20 cellular contexts compared by ENCODE assay signal in the genomic region with DNA sequence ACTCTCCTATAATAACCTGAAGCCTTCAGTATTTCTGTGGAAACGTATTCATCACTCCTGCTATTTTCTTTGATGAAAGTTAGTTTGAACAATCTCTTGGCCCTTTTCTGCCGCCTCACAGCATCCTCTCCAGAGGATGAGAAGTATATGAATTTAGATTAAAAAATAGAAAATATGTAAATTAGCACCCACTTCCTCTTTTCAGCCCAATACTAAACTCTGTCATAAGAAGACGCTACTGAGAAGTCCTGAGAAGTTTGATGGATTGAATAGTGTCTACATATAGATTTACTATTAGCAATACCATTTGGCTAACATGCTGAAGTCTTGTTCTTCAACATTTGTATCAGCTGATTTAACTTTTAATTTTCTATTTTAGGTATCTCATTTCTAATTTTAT.
A peak's percentile ranks its signal among the peaks of the same experiment; 100 is the strongest.
DNase-seq lines count a peak whose midpoint lies in the region; ATAC-seq, FAIRE-seq and TF ChIP-seq lines count a peak whose summit lies in the region.
"Had no signal": no experiment of that assay in that cellular context is flagged by ENCODE, and none has a peak within 500 bp of the region (broad histone marks: within the 10 kb centered on the region; RNA-seq: fewer than 3 reads in every experiment).

No MANE protein-coding gene starts in this region.

- SMC1A ChIA-PET in GM12878 (lab: Charles Lee; ENCODE audit: uncharacterized antibody, unreplicated experiment): no interaction called here

- TF ChIP-seq CTCF in DOHH2 (IDR thresholded peaks at IDR 0.05; ENCODE audit: low read depth, low read length, poor library complexity, severe bottlenecking): no peak
- no peak for TF ChIP-seq CTCF in GM12878 (IDR thresholded peaks at IDR 0.05 in 2 of 3, conservative IDR thresholded peaks at IDR 0.05 in 1 of 3; ENCODE audit: control insufficient read depth in 2 of 3, extremely low read depth in 1 of 3, insufficient read depth in 1 of 3, low read depth in 3 of 3, low read length in 3 of 3)

- no peak for TF ChIP-seq RAD21 in GM12878 (IDR thresholded peaks at IDR 0.05; ENCODE audit: insufficient read depth, low read depth, low read length)

- H3K79me2 ChIP-seq in DOHH2 (ENCODE audit: control insufficient read depth, low read length) (no peaks in the 10 kb centered on the region), GM12878 (ENCODE audit: control insufficient read depth, insufficient read depth, low read length) (no peaks in the 10 kb centered on the region)

- H3K9ac ChIP-seq in GM12878 (ENCODE audit: control insufficient read depth, insufficient read depth, low read length): no peak overlapping the region
- H3K9ac ChIP-seq: BLaER1 had no signal

- in situ Hi-C loops in GM12878 (cut with MboI): no loop called here

- H3F3A ChIP-seq in DOHH2 (ENCODE audit: control insufficient read depth, insufficient read depth): no peaks in the 10 kb centered on the region

- TF ChIP-seq POLR2A in GM12891 (IDR thresholded peaks at IDR 0.05; ENCODE audit: low read depth, low read length) (no peak), GM12878 (IDR thresholded peaks at IDR 0.05; ENCODE audit: low read depth, low read length) (no peak)

- no peaks in the 10 kb centered on the region for H3K9me3 ChIP-seq in DOHH2 (ENCODE audit: control insufficient read depth, insufficient read depth, low read length)
- no peaks in the 10 kb centered on the region for H3K9me3 ChIP-seq in GM12878 (replicated peaks; ENCODE audit: control insufficient read depth, insufficient read depth, low read length)
- H3K9me3 ChIP-seq: BE2C had no signal

- WGBS in GM12878 (ENCODE audit: insufficient coverage, insufficient replicate concordance, low lambda C conversion rate, missing lambda C conversion rate): 16% methylated on average over 3 of the region's 3 CpGs

- RAD21 ChIA-PET in GM12878 (lab: Charles Lee; ENCODE audit: unreplicated experiment): no interaction called here

- ATAC-seq in GM12878: no peak

- no TSS peak for BruUV-seq in GM12878 (replicated peaks; lab: Mats Ljungman, UMichigan)

- H3K9me2 ChIP-seq in DOHH2 (replicated peaks; ENCODE audit: control insufficient read depth, low read length): no peaks in the 10 kb centered on the region

- intact Hi-C loops in GM12878 (cut with micrococcal nuclease; ENCODE audit: unreplicated experiment): no loop called here

- H3K36me3 ChIP-seq in DOHH2 (ENCODE audit: control insufficient read depth, low read length) (no peaks in the 10 kb centered on the region), GM12878 (ENCODE audit: control insufficient read depth in 2 of 2, insufficient read depth in 2 of 2, low read length in 1 of 2) (no peaks in the 10 kb centered on the region)
- H3K36me3 ChIP-seq: BE2C, BLaER1 had no signal

- POLR2A ChIA-PET in GM12878 (lab: Charles Lee): no interaction called here

- CTCF ChIA-PET in GM12878 (lab: Yijun Ruan, JAX): no interaction called here

- no peak overlapping the region for H2AFZ ChIP-seq in GM12878 (ENCODE audit: control insufficient read depth, low read depth, low read length)

- H3K27ac ChIP-seq in DOHH2 (ENCODE audit: low read depth, low read length): no peak overlapping the region
- H3K27ac ChIP-seq in GM12878 (ENCODE audit: control insufficient read depth, insufficient read depth): no peak overlapping the region
- H3K27ac ChIP-seq: BLaER1 had no signal

- H3K4me1 ChIP-seq in DOHH2 (ENCODE audit: control insufficient read depth, low read length) (peaks cover 10% of the 10 kb centered on the region), GM12878 (ENCODE audit: control insufficient read depth, insufficient read depth, low read length) (no peaks in the 10 kb centered on the region)
- H3K4me1 ChIP-seq: BE2C had no signal

- H3K4me2 ChIP-seq in DOHH2 (ENCODE audit: low read length): 0 out of 2 replicates have a peak overlapping the region, but pooled peaks have one; percentile 7
- H3K4me2 ChIP-seq in GM12878 (ENCODE audit: control insufficient read depth, insufficient read depth): no peak overlapping the region
- H3K4me2 ChIP-seq: BLaER1 had no signal

- no peaks in the 10 kb centered on the region for H4K20me1 ChIP-seq in DOHH2 (ENCODE audit: control insufficient read depth, insufficient read depth, low read depth, low read length)
- no peaks in the 10 kb centered on the region for H4K20me1 ChIP-seq in GM12878 (ENCODE audit: control insufficient read depth, insufficient read depth)
- H4K20me1 ChIP-seq: BLaER1 had no signal

- FAIRE-seq in GM12891 (lab: Jason Lieb, UNC): no peak
- FAIRE-seq in GM12878 (lab: Jason Lieb, UNC): no peak

- no peak for TF ChIP-seq EP300 in GM12878 (IDR thresholded peaks at IDR 0.05; ENCODE audit: borderline replicate concordance in 1 of 2, control insufficient read depth in 1 of 2, low read depth in 2 of 2, low read length in 2 of 2)

- H3K4me3 ChIP-seq in DOHH2 (ENCODE audit: low read length): no peak overlapping the region
- H3K4me3 ChIP-seq in GM12878: no peak overlapping the region
- H3K4me3 ChIP-seq: BLaER1 had no signal

- H3K27me3 ChIP-seq in DOHH2 (ENCODE audit: control insufficient read depth, low read length) (no peaks in the 10 kb centered on the region), GM12878 (replicated peaks in 1 of 2; ENCODE audit: control insufficient read depth in 2 of 2, insufficient read depth in 2 of 2, low read length in 1 of 2) (no peaks in the 10 kb centered on the region)
- H3K27me3 ChIP-seq: BE2C, BLaER1 had no signal

- DNase-seq in GM12891 (ENCODE audit: insufficient read length, low spot score) (no peak), GM12878 (ENCODE audit: low read depth, low spot score) (no peak), NCI-H146 (lab: John Stamatoyannopoulos, UW) (no peak)
- no peak for DNase-seq in activated CD8-positive, alpha-beta memory T cell treated with anti-CD3 and anti-CD28 coated beads for 24 hours
- DNase-seq: 8988T; ACHN; BE2C; C1 segment of cervical spinal cord; CD4-positive, alpha-beta memory T cell; CD4-positive, CD25-positive, alpha-beta regulatory T cell; CD8-positive, alpha-beta memory T cell; COR-L47; DMS 273 treated with DMSO at 0.1 percent for 48 hours; DMS153; DMS53; DMS79; DND-41; GF-D8 had no signal

TF ChIP-seq in GM12891, 5 proteins besides CTCF, POLR2A, EP300 and RAD21:
- TF ChIP-seq POLR2AphosphoS5 (IDR thresholded peaks at IDR 0.05; ENCODE audit: low read depth, low read length) (no peak), SPI1 (IDR thresholded peaks at IDR 0.05; ENCODE audit: low read depth, low read length) (peak; percentile 63; the same call in 1 of the 2 replicates)

TF ChIP-seq in GM12878, 131 proteins besides CTCF, POLR2A, EP300 and RAD21:
- TF ChIP-seq SUZ12 (IDR thresholded peaks at IDR 0.05; ENCODE audit: unreplicated experiment) (no peak), SPI1 (IDR thresholded peaks at IDR 0.05; ENCODE audit: borderline replicate concordance, insufficient read depth, low read depth, low read length) (peak; percentile 72), BCL3 (IDR thresholded peaks at IDR 0.05; ENCODE audit: borderline replicate concordance, insufficient read depth, low read depth, low read length, poor library complexity, severe bottlenecking) (no peak), JUNB (IDR thresholded peaks at IDR 0.05) (no peak)
